ENCODE assay signal across 1 cellular context in genomic region chr21:44478801-44479167, GRCh38.
TF ChIP-seq lines count a peak whose summit lies in the region.

No MANE protein-coding gene starts in this region.

TF ChIP-seq in HepG2, 621 proteins besides CTCF, POLR2A, EP300 and RAD21:
- no peak for TF ChIP-seq MXD4 (CRISPR knock-in tag; IDR thresholded peaks at IDR 0.05)
- no peak for TF ChIP-seq SMARCE1 (IDR thresholded peaks at IDR 0.05; ENCODE audit: borderline replicate concordance)
- TF ChIP-seq ZNF264 (CRISPR knock-in tag; IDR thresholded peaks at IDR 0.05) = no peak
- TF ChIP-seq TCF7 (IDR thresholded peaks at IDR 0.05; ENCODE audit: low read depth) = no peak
- no peak for TF ChIP-seq SP1 (IDR thresholded peaks at IDR 0.05)
- TF ChIP-seq SP1 (CRISPR knock-in tag; IDR thresholded peaks at IDR 0.05) = no peak
- TF ChIP-seq SP2 (CRISPR knock-in tag; IDR thresholded peaks at IDR 0.05) = no peak
- no peak for TF ChIP-seq ZMAT3 (CRISPR knock-in tag; conservative IDR thresholded peaks at IDR 0.05)
- TF ChIP-seq RBM22 (optimal IDR thresholded peaks at IDR 0.05; ENCODE audit: low read length) = no peak
- TF ChIP-seq ZNF891 (CRISPR knock-in tag; IDR thresholded peaks at IDR 0.05) = no peak
- TF ChIP-seq NR3C1 (CRISPR knock-in tag; IDR thresholded peaks at IDR 0.05) = no peak
TF ChIP-seq in HepG2: peak in this region for 0.
